ENCODE assay signal across 16 cellular contexts in genomic region chr18:48732767-48733424, GRCh38.
A peak's percentile ranks its signal among the peaks of the same experiment; 100 is the strongest.
DNase-seq lines count a peak whose midpoint lies in the region; ATAC-seq and TF ChIP-seq lines count a peak whose summit lies in the region.
"Had no signal": no experiment of that assay in that cellular context is flagged by ENCODE, and none has a peak within 500 bp of the region (broad histone marks: within the 10 kb centered on the region; RNA-seq: fewer than 3 reads in every experiment).

No MANE protein-coding gene starts in this region.

- H3K27ac Mint-ChIP-seq in HFFc6 (peak overlapping the region; percentile 62), neural crest cell (ENCODE audit: unreplicated experiment) (peak overlapping the region; percentile 88)
- H3K27ac Mint-ChIP-seq: activated T-helper 17 cell treated with anti-CD3 and anti-CD28 coated beads, Interleukin-2, amount 50 U/mL, for 72 hours had no signal

- H2AFZ ChIP-seq in OCI-LY3 (ENCODE audit: low read depth, low read length), result no peak overlapping the region
- H2AFZ ChIP-seq: hepatocyte had no signal

- peaks cover 4% of the 10 kb centered on the region for H3K36me3 ChIP-seq in OCI-LY3 (replicated peaks; ENCODE audit: low read depth, low read length)
- H3K36me3 ChIP-seq: lower lobe of right lung had no signal

- 0 out of 2 replicates have a peak, but pooled peaks cover 5% of the 10 kb centered on the region for H3K27me3 ChIP-seq in OCI-LY3 (ENCODE audit: low read depth, low read length)
- H3K27me3 ChIP-seq: hepatocyte had no signal

- H3K4me1 ChIP-seq in OCI-LY3 (ENCODE audit: low read length), result peaks cover 19% of the 10 kb centered on the region

- peak overlapping the region; percentile 20 for H3K4me3 ChIP-seq in OCI-LY3 (ENCODE audit: low read length)
- H3K4me3 ChIP-seq: hepatocyte, lower lobe of right lung, skin epidermis had no signal

- no peak for ATAC-seq in HG02973 (IDR thresholded peaks at IDR 0.05; ENCODE audit: unreplicated experiment)
- ATAC-seq: activated T-helper 17 cell treated with anti-CD3 and anti-CD28 coated beads, Interleukin-2, amount 50 U/mL, for 72 hours; lower lobe of right lung had no signal

- H3K9me3 Mint-ChIP-seq in HFFc6 (peaks cover 7% of the 10 kb centered on the region), neural crest cell (no peaks in the 10 kb centered on the region)
- H3K9me3 Mint-ChIP-seq: activated T-helper 17 cell treated with anti-CD3 and anti-CD28 coated beads, Interleukin-2, amount 50 U/mL, for 72 hours; CD8-positive, alpha-beta memory T cell had no signal

- H3K27ac ChIP-seq in OCI-LY3 (ENCODE audit: low read length), result no peak overlapping the region
- H3K27ac ChIP-seq: hepatocyte, lower lobe of right lung, skin epidermis had no signal

- peaks cover 6% of the 10 kb centered on the region for H4K20me1 ChIP-seq in OCI-LY3 (ENCODE audit: insufficient read depth, low read length)

- H3K4me2 ChIP-seq in OCI-LY3 (ENCODE audit: low read length), result peak overlapping the region; percentile 55
- H3K4me2 ChIP-seq: hepatocyte had no signal

- no peak overlapping the region for H3K9ac ChIP-seq in OCI-LY3 (ENCODE audit: low read length)

- no peaks in the 10 kb centered on the region for H3K79me2 ChIP-seq in OCI-LY3 (ENCODE audit: low read length)
- H3K79me2 ChIP-seq: hepatocyte had no signal

- H3K36me3 Mint-ChIP-seq in HFFc6 (ENCODE audit: low read depth), result peaks cover 21% of the 10 kb centered on the region
- peaks cover 2% of the 10 kb centered on the region for H3K36me3 Mint-ChIP-seq in neural crest cell (ENCODE audit: low read depth)
- H3K36me3 Mint-ChIP-seq: CD8-positive, alpha-beta memory T cell had no signal

- TF ChIP-seq POLR2A in erythroblast (IDR thresholded peaks at IDR 0.05; ENCODE audit: low read length), result no peak

- H3K9me3 ChIP-seq in OCI-LY3 (ENCODE audit: insufficient read depth, low read length), result no peaks in the 10 kb centered on the region
- H3K9me3 ChIP-seq: lower lobe of right lung had no signal

- H3K4me1 Mint-ChIP-seq in HFFc6 (ENCODE audit: low read depth) (peaks cover 71% of the 10 kb centered on the region), neural crest cell (peaks cover 39% of the 10 kb centered on the region)

- H3K27me3 Mint-ChIP-seq in HFFc6 (ENCODE audit: insufficient read depth), result peaks cover 5% of the 10 kb centered on the region
- no peaks in the 10 kb centered on the region for H3K27me3 Mint-ChIP-seq in neural crest cell (ENCODE audit: low read depth)
- H3K27me3 Mint-ChIP-seq: activated T-helper 17 cell treated with anti-CD3 and anti-CD28 coated beads, Interleukin-2, amount 50 U/mL, for 72 hours had no signal

- TF ChIP-seq CTCF in HFFc6 (IDR thresholded peaks at IDR 0.05) (no peak), OCI-LY3 (IDR thresholded peaks at IDR 0.05; ENCODE audit: low read depth, low read length) (no peak), neural crest cell (conservative IDR thresholded peaks at IDR 0.05) (no peak)

- H3K4me3 Mint-ChIP-seq in HFFc6, result no peak overlapping the region
- no peak overlapping the region for H3K4me3 Mint-ChIP-seq in neural crest cell
- H3K4me3 Mint-ChIP-seq: activated T-helper 17 cell treated with anti-CD3 and anti-CD28 coated beads, Interleukin-2, amount 50 U/mL, for 72 hours; CD8-positive, alpha-beta memory T cell had no signal

- DNase-seq in DMS79 treated with DMSO at 0.1 percent for 48 hours (lab: John Stamatoyannopoulos, UW) (peak; percentile 33), DMS79 (lab: John Stamatoyannopoulos, UW) (no peak), HFFc6 (no peak), neural crest cell (ENCODE audit: low read depth, low spot score) (no peak), erythroblast (lab: John Stamatoyannopoulos, UW) (no peak), ecto neural progenitor cell (ENCODE audit: low spot score) (no peak)
- DNase-seq: 8988T; activated CD4-positive, alpha-beta T cell treated with anti-CD3 and anti-CD28 coated beads for 48 hours; CD8-positive, alpha-beta memory T cell; lower lobe of right lung; trophoblast cell had no signal
